In the genomic region with DNA sequence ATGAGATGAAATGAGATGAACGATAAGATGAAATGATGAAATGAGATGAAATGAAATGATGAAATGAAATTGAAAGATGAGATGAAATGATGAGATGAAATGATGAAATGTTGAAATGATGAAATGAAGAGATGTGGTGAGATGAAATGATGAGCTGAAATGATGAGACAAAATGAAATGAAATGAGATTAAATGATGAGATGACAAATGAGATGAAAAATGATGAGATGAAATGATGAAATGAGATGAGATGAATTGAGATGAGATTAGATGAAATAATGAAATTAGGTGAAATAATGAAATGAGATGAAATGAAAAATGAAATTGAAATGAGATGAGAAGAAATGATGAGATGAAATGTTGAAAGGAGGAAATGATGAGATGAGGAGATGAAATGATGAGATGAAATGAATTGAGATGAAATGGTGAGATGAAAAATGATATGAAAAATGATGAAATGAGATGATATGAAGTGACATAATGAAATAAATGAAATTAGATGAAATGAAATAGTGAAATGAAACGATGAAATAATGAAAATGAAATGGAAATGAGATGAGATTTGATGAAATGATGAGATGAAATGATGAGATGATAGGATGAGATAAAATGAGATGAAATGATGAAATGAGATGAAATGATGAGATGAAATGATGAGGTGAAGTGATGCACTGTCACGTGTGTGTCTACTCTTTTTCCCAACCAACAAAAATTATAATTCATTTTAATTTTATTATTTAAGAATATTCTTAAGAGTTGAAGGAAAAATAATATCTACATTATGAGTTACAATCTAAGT, we compare ENCODE assay signal across 1 cellular context. TPM values are rescaled to one million over a fixed set of nuclear protein-coding genes. Genes with fewer than 3 reads are reported as not detected.
"Had no signal": no experiment of that assay in that cellular context is flagged by ENCODE, and none has a peak within 500 bp of the region (broad histone marks: within the 10 kb centered on the region; RNA-seq: fewer than 3 reads in every experiment).

No MANE protein-coding gene starts in this region.

RNA-seq across cellular contexts. Expression of gene CCT8L2, which starts 58.0 kb away (rescaled TPM):
- total RNA-seq: GM12878 had no signal
- polyA plus RNA-seq: GM12878 had no signal
